ENCODE assay signal across 9 cellular contexts in the genomic region with DNA sequence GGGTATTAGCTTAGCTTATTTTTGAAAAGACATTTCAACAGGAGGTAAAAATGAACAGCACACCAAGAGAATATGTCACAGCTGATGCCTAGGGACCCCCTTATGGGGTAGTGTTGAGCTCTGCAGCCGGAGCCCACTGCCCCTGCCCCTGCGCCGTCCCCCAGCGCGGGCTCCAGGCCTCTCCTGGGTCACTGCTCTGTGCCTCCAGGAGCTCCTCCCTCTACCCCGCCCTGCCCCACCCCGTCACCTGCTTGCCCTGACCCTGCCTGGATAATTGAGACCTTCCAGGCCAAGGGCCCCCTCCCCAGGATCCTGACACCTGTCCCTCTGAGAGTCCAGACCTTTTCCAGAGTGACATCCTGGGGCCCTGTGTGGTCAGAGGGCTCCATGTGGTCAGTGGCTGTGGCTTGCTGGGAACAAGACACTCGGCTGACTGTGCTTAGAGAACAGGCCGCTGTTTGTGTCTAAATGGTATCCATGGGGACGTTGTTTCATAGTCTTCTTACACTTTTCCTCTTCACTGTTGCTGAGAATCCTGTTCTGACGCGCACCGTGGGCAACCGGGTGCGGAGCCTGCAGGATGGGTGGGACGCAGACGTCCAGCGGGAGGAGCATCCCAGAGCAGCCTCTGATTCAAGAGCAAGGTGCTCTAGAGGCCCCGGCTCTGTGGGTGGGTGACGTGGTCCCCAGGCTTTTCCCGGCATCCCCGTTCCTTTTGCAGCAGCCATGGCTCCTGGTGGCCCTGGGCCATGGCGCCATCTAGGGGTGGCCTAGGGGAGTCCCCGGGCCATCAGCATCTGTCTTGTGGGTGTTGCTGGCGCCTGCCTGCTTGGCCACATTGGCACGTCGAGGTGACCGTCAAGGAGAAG. TPM values are rescaled to one million over a fixed set of nuclear protein-coding genes. Genes with fewer than 3 reads are reported as not detected.
A peak's percentile ranks its signal among the peaks of the same experiment; 100 is the strongest.
DNase-seq lines count a peak whose midpoint lies in the region; ATAC-seq and TF ChIP-seq lines count a peak whose summit lies in the region.
"Had no signal": no experiment of that assay in that cellular context is flagged by ENCODE, and none has a peak within 500 bp of the region (broad histone marks: within the 10 kb centered on the region; RNA-seq: fewer than 3 reads in every experiment).

No MANE protein-coding gene starts in this region.

- no peaks in the 10 kb centered on the region for H4K20me1 ChIP-seq in DOHH2 (ENCODE audit: control insufficient read depth, insufficient read depth, low read depth, low read length)
- peaks cover 4% of the 10 kb centered on the region; the same call in 1 of the 2 replicates for H4K20me1 ChIP-seq in PC-9 (ENCODE audit: insufficient read depth)

- no peaks in the 10 kb centered on the region for H3K4me1 ChIP-seq in DOHH2 (ENCODE audit: control insufficient read depth, low read length)
- no peaks in the 10 kb centered on the region for H3K4me1 ChIP-seq in PC-9 (replicated peaks; ENCODE audit: insufficient read depth)
- no peaks in the 10 kb centered on the region for H3K4me1 ChIP-seq in adrenal gland (replicated peaks in 1 of 2)

- no peak for TF ChIP-seq POLR2A in adrenal gland (IDR thresholded peaks at IDR 0.05)

- H3K9me3 ChIP-seq in DOHH2 (ENCODE audit: control insufficient read depth, insufficient read depth, low read length) = peaks cover 7% of the 10 kb centered on the region; the same call in 1 of the 2 replicates
- H3K9me3 ChIP-seq in PC-9 (ENCODE audit: insufficient read depth, low read depth) = no peaks in the 10 kb centered on the region
- no peaks in the 10 kb centered on the region for H3K9me3 ChIP-seq in adrenal gland (replicated peaks in 1 of 3)

- WGBS in adrenal gland, 4 donors = 67 to 84% (median 68%) methylated on average over 16 to 28 of the region's 28 CpGs

- H3K79me2 ChIP-seq in DOHH2 (ENCODE audit: control insufficient read depth, low read length) (0 out of 2 replicates have a peak, but pooled peaks cover 3% of the 10 kb centered on the region), PC-9 (ENCODE audit: low read depth) (0 out of 2 replicates have a peak, but pooled peaks cover 3% of the 10 kb centered on the region)

- DNase-seq in PC-9 = no peak
- DNase-seq in adrenal gland = peak in 6 of 7 donors; percentile 50 to 84 (median 70)
- peak; percentile 27 to 45 for DNase-seq in hippocampal formation (lab: John Stamatoyannopoulos, UW)
- DNase-seq in stimulated activated CD4-positive, alpha-beta T cell treated with anti-CD3 and anti-CD28 coated beads, Interleukin-1b, Interleukin-23, amount 100 ng/mL, for 24 hours (ENCODE audit: low read depth in 4 of 4, low spot score in 1 of 4) = peak in 3 of 4 experiments; percentile 29 to 54 (median 38)
- DNase-seq in 8988T = no peak

- no peak overlapping the region for H3K4me3 ChIP-seq in DOHH2 (ENCODE audit: low read length)
- H3K4me3 ChIP-seq in PC-9 = no peak overlapping the region
- H3K4me3 ChIP-seq in adrenal gland = no peak overlapping the region
- H3K4me3 ChIP-seq: skin epidermis had no signal

- CTCF ChIA-PET in PC-9 (lab: Charles Lee) = interaction anchor here (0.9 to 1.3 kb wide), 2 partner anchors 10 to 17 kb away, joined by 3 read pairs; no protein-coding TSS in a partner anchor

- BruUV-seq in PC-9 (replicated peaks; lab: Mats Ljungman, UMichigan) = no TSS peak

- H3K4me2 ChIP-seq in DOHH2 (ENCODE audit: low read length) (no peak overlapping the region), PC-9 (no peak overlapping the region)

- intact Hi-C loops in PC-9 (cut with micrococcal nuclease; ENCODE audit: unreplicated experiment) (no loop called here), adrenal gland (cut with DNase I) (no loop called here)

- no peaks in the 10 kb centered on the region for H3K36me3 ChIP-seq in DOHH2 (ENCODE audit: control insufficient read depth, low read length)
- no peaks in the 10 kb centered on the region for H3K36me3 ChIP-seq in PC-9 (ENCODE audit: low read depth)
- H3K36me3 ChIP-seq in adrenal gland (replicated peaks in 1 of 2) = no peaks in the 10 kb centered on the region

- POLR2A ChIA-PET in PC-9 (lab: Charles Lee; ENCODE audit: unreplicated experiment) = no interaction called here

- no peaks in the 10 kb centered on the region for H3K27me3 ChIP-seq in DOHH2 (ENCODE audit: control insufficient read depth, low read length)
- H3K27me3 ChIP-seq in PC-9 (ENCODE audit: insufficient read depth, low read depth) = no peaks in the 10 kb centered on the region
- H3K27me3 ChIP-seq in adrenal gland = no peaks in the 10 kb centered on the region

- no peaks in the 10 kb centered on the region for H3F3A ChIP-seq in DOHH2 (ENCODE audit: control insufficient read depth, insufficient read depth)
- H3F3A ChIP-seq in PC-9 (ENCODE audit: insufficient read depth, low read depth) = no peaks in the 10 kb centered on the region

- no peak overlapping the region for H3K27ac ChIP-seq in DOHH2 (ENCODE audit: low read depth, low read length)
- no peak overlapping the region for H3K27ac ChIP-seq in PC-9
- H3K27ac ChIP-seq in adrenal gland = no peak overlapping the region

- no peak overlapping the region for H2AFZ ChIP-seq in PC-9

- peak; percentile 86 for TF ChIP-seq CTCF in DOHH2 (IDR thresholded peaks at IDR 0.05; ENCODE audit: low read depth, low read length, poor library complexity, severe bottlenecking)
- peak; percentile 68 for TF ChIP-seq CTCF in PC-9 (conservative IDR thresholded peaks at IDR 0.05)
- peak; percentile 54 to 76 (median 68) for TF ChIP-seq CTCF in adrenal gland (IDR thresholded peaks at IDR 0.05)

- ATAC-seq in HG02852 (IDR thresholded peaks at IDR 0.05; ENCODE audit: unreplicated experiment) (no peak), GM21737 (IDR thresholded peaks at IDR 0.05; ENCODE audit: unreplicated experiment) (no peak)

- H3K9me2 ChIP-seq in DOHH2 (replicated peaks; ENCODE audit: control insufficient read depth, low read length) (no peaks in the 10 kb centered on the region), PC-9 (ENCODE audit: insufficient read depth) (no peaks in the 10 kb centered on the region)

RNA-seq across cellular contexts. Expression of a gene that starts 20.0 kb away (rescaled TPM):
- total RNA-seq in PC-9 (2021) (6.9 and 9.2 TPM in 2 replicates), adrenal gland (1 to 10 TPM in 1 of 8 donors, under 1 TPM in 6, not detected in 1; 0.18 to 1.1 (median 0.39) TPM)
- polyA plus RNA-seq in adrenal gland = 1 to 10 TPM in 1 of 3 donors, under 1 TPM in 1, not detected in 1; 0.71 to 3.9 TPM

RNA-seq across cellular contexts. Expression of a gene that starts 20.9 kb away (rescaled TPM):
- 43.6 and 47.1 TPM in 2 replicates for total RNA-seq in PC-9 (2021)
- total RNA-seq in adrenal gland = 10 to 100 TPM in 7 of 8 donors, 1 to 10 TPM in 1; 6.0 to 20.9 (median 15.8) TPM
- polyA plus RNA-seq in adrenal gland = 10 to 100 TPM in 2 of 3 donors, 1 to 10 TPM in 1; 2.3 to 36.2 (median 19.1) TPM

RNA-seq across cellular contexts. Expression of a gene that starts 25.4 kb away (rescaled TPM):
- total RNA-seq in PC-9 (2021) = 144 and 158 TPM in 2 replicates
- total RNA-seq in adrenal gland = 100 to 1,000 TPM in 5 of 8 donors, 10 to 100 TPM in 3; 71.8 to 351 (median 130) TPM
- polyA plus RNA-seq in adrenal gland = 100 to 1,000 TPM in 2 of 3 donors, 10 to 100 TPM in 1; 40.4 to 403 (median 328) TPM

RNA-seq across cellular contexts. Expression of a gene that starts 30.9 kb away (rescaled TPM):
- total RNA-seq in PC-9 (2021) = 64.2 and 69.6 TPM in 2 replicates
- 100 to 1,000 TPM in 6 of 8 donors, 10 to 100 TPM in 2; 67.0 to 164 (median 140) TPM for total RNA-seq in adrenal gland
- polyA plus RNA-seq in adrenal gland = 100 to 1,000 TPM in 2 of 3 donors, 1 to 10 TPM in 1; 7.1 to 253 (median 241) TPM

RNA-seq across cellular contexts. Expression of a gene that starts 38.4 kb away (rescaled TPM):
- total RNA-seq in PC-9 (2021) (118 and 126 TPM in 2 replicates), adrenal gland (10 to 100 TPM; 12.4 to 55.8 (median 26.9) TPM)
- 100 to 1,000 TPM in 2 of 3 donors, 1 to 10 TPM in 1; 3.0 to 162 (median 125) TPM for polyA plus RNA-seq in adrenal gland

Comparison
In these comparisons a context has a peak if more than half of its experiments do, and no peak if none do; other contexts are left out.
1. DNase-seq: peak in adrenal gland (6 of 7), hippocampal formation (2 of 2) and stimulated activated CD4-positive, alpha-beta T cell treated with anti-CD3 and anti-CD28 coated beads, Interleukin-1b, Interleukin-23, amount 100 ng/mL, for 24 hours (3 of 4); none in PC-9 (0 of 2) and 8988T (single experiment).
2. Peak in every context shown above with its lines, with median percentiles within 50 percentile points of each other: CTCF ChIP-seq.